23 cellular contexts compared by ENCODE assay signal in genomic region chr22:43587574-43587973, GRCh38.
"Had no signal": no experiment of that assay in that cellular context is flagged by ENCODE, and none has a peak within 500 bp of the region (broad histone marks: within the 10 kb centered on the region; RNA-seq: fewer than 3 reads in every experiment).

No MANE protein-coding gene starts in this region.

- H3K36me3 ChIP-seq: brain microvascular endothelial cell, left lung, neutrophil, right atrium auricular region, transverse colon had no signal

- H3K27me3 ChIP-seq: brain microvascular endothelial cell, left lung, neutrophil, right atrium auricular region, transverse colon had no signal

- H3K79me2 ChIP-seq: parathyroid adenoma had no signal

- H3K27ac ChIP-seq: brain microvascular endothelial cell, left lung, neutrophil, parathyroid adenoma, right atrium auricular region, skin epidermis, transverse colon had no signal

- H3K4me3 ChIP-seq: left lung, right atrium auricular region, skin epidermis, transverse colon had no signal

- H3K4me1 Mint-ChIP-seq: activated CD4-positive, alpha-beta T cell treated with anti-CD3 and anti-CD28 coated beads, Interleukin-2, amount 10 ng/mL, durations not matched to agents 24 days and 14 days; naive thymus-derived CD8-positive, alpha-beta T cell had no signal

- H3K4me1 ChIP-seq: left lung, parathyroid adenoma, right atrium auricular region, transverse colon had no signal

- DNase-seq: activated CD4-positive, alpha-beta T cell treated with anti-CD3 and anti-CD28 coated beads, Interleukin-2, amount 10 ng/mL, durations not matched to agents 24 days and 14 days; activated CD8-positive, alpha-beta memory T cell treated with anti-CD3 and anti-CD28 coated beads, Interleukin-2, amount 50 U/mL, for 48 hours; activated gamma-delta T cell treated with Interleukin-2 at 50 U/mL for 16 hours; amniotic stem cell; brain microvascular endothelial cell; cerebellar nuclear complex; dermis blood vessel endothelial cell; effector memory CD8-positive, alpha-beta T cell; hippocampal formation; left lung; naive thymus-derived CD8-positive, alpha-beta T cell; stimulated activated CD4-positive, alpha-beta T cell treated with anti-CD3 and anti-CD28 coated beads, Interleukin-15, amount 100 ng/mL, for 24 hours; stimulated activated CD4-positive, alpha-beta T cell treated with anti-CD3 and anti-CD28 coated beads, Interleukin-4, amount 100 ng/mL, for 24 hours; stimulated activated naive CD4-positive, alpha-beta T cell treated with Interleukin-2 at 50 U/mL for 16 hours; substantia nigra; T-helper 2 cell; transverse colon had no signal

- H3K4me3 Mint-ChIP-seq: activated CD4-positive, alpha-beta T cell treated with anti-CD3 and anti-CD28 coated beads, Interleukin-2, amount 10 ng/mL, durations not matched to agents 24 days and 14 days; activated naive CD8-positive, alpha-beta T cell; effector memory CD8-positive, alpha-beta T cell; naive thymus-derived CD8-positive, alpha-beta T cell; WTC11 had no signal

- ATAC-seq: effector memory CD8-positive, alpha-beta T cell; left lung; naive thymus-derived CD8-positive, alpha-beta T cell; WTC11 had no signal

- H3K27ac Mint-ChIP-seq: activated CD4-positive, alpha-beta T cell treated with anti-CD3 and anti-CD28 coated beads, Interleukin-2, amount 10 ng/mL, durations not matched to agents 24 days and 14 days; activated naive CD8-positive, alpha-beta T cell; effector memory CD8-positive, alpha-beta T cell; naive thymus-derived CD8-positive, alpha-beta T cell; WTC11 had no signal

- H3K9ac ChIP-seq: parathyroid adenoma had no signal

- H2AFZ ChIP-seq: parathyroid adenoma had no signal

- H3K9me3 ChIP-seq: neutrophil had no signal
